11 cellular contexts compared by ENCODE assay signal in the genomic region with DNA sequence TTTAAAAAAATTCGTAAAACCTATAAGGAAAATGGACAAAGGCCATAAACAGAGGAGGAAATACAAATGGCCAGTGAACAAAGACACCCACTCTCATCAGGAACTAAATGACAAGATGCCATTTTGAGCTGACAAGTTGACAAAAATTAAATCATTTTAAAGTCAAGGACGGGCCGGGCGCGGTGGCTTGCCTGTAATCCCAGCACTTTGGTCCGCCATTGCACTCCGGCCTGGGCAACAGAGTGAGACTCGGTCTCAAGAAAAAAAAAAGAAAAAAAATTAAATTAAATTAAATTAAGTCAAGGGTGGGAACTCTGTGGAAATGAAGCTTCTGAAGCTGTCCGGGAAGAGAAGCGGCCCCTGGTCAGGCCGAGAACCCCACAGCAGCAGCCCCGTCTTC. TPM values are rescaled to one million over a fixed set of nuclear protein-coding genes. Genes with fewer than 3 reads are reported as not detected.
DNase-seq lines count a peak whose midpoint lies in the region; ATAC-seq, FAIRE-seq and TF ChIP-seq lines count a peak whose summit lies in the region.
"Had no signal": no experiment of that assay in that cellular context is flagged by ENCODE, and none has a peak within 500 bp of the region (broad histone marks: within the 10 kb centered on the region; RNA-seq: fewer than 3 reads in every experiment).

No MANE protein-coding gene starts in this region.

- TF ChIP-seq POLR2A in GM12878 (IDR thresholded peaks at IDR 0.05; ENCODE audit: low read depth, low read length) (no peak), upper lobe of left lung (IDR thresholded peaks at IDR 0.05) (no peak)

- H3K4me3 ChIP-seq in AG04449 (ENCODE audit: low read depth, low read length) (peak overlapping the region; percentile 59), GM23338 (peak overlapping the region; percentile 99), GM12878 (peak overlapping the region; percentile 91), muscle layer of colon (ENCODE audit: low read depth in 1 of 2, low read length in 2 of 2) (peak overlapping the region; percentile 34 to 73), upper lobe of left lung (peak overlapping the region in 2 of 4 donors; percentile 99 to 100)

- H3K9me2 ChIP-seq in GM23338 (ENCODE audit: insufficient read depth) = no peaks in the 10 kb centered on the region

- no peak for TF ChIP-seq RAD21 in GM12878 (IDR thresholded peaks at IDR 0.05; ENCODE audit: insufficient read depth, low read depth, low read length)

- in situ Hi-C loops in GM12878 (cut with MboI) = no loop called here

- SMC1A ChIA-PET in GM12878 (lab: Charles Lee; ENCODE audit: uncharacterized antibody, unreplicated experiment) = interaction anchor here (0.6 to 2.3 kb wide), 3 partner anchors 22 to 336 kb away, joined by 3 to 6 read pairs (median 3); no protein-coding TSS in a partner anchor

- POLR2A ChIA-PET in AG04449 (lab: Yijun Ruan, JAX) (no interaction called here), GM12878 (lab: Charles Lee) (no interaction called here)

- peak overlapping the region; percentile 99; the same call in 1 of the 2 replicates for H2AFZ ChIP-seq in GM23338
- peak overlapping the region; percentile 47 for H2AFZ ChIP-seq in GM12878 (ENCODE audit: control insufficient read depth, low read depth, low read length)

- peaks cover 9% of the 10 kb centered on the region for H3K36me3 ChIP-seq in GM23338 (ENCODE audit: insufficient read depth)
- peaks cover 0 to 5% of the 10 kb centered on the region in 2 experiments; a peak in 3 of 4 replicates for H3K36me3 ChIP-seq in GM12878 (ENCODE audit: control insufficient read depth in 2 of 2, insufficient read depth in 2 of 2, low read length in 1 of 2)
- peaks cover 10% of the 10 kb centered on the region for H3K36me3 ChIP-seq in muscle layer of colon (ENCODE audit: insufficient read depth, low read length)
- H3K36me3 ChIP-seq in upper lobe of left lung = peaks cover under 1 to 14% (median 9%) of the 10 kb centered on the region in 4 donors

- no peaks in the 10 kb centered on the region for H3F3A ChIP-seq in GM23338 (replicated peaks; ENCODE audit: low read depth)

- BruUV-seq in GM12878 (replicated peaks; lab: Mats Ljungman, UMichigan) = no TSS peak

- H3K4me3 Mint-ChIP-seq in GM23338 (no peak overlapping the region; the same call in 2 of the 3 replicates), mesothelial cell of epicardium (no peak overlapping the region)

- H3K9me3 ChIP-seq in GM12878 (replicated peaks; ENCODE audit: control insufficient read depth, insufficient read depth, low read length) = no peaks in the 10 kb centered on the region
- no peaks in the 10 kb centered on the region for H3K9me3 ChIP-seq in muscle layer of colon (ENCODE audit: low read length)
- H3K9me3 ChIP-seq in upper lobe of left lung = no peaks in the 10 kb centered on the region

- TF ChIP-seq EP300 in GM12878 (IDR thresholded peaks at IDR 0.05; ENCODE audit: borderline replicate concordance in 1 of 2, control insufficient read depth in 1 of 2, low read depth in 2 of 2, low read length in 2 of 2) (no peak), upper lobe of left lung (IDR thresholded peaks at IDR 0.05) (no peak)

- H3K79me2 ChIP-seq in GM23338 (replicated peaks; ENCODE audit: insufficient read depth) = peaks cover 37% of the 10 kb centered on the region
- peaks cover 33% of the 10 kb centered on the region for H3K79me2 ChIP-seq in GM12878 (ENCODE audit: control insufficient read depth, insufficient read depth, low read length)

- intact Hi-C loops in GM12878 (cut with micrococcal nuclease; ENCODE audit: unreplicated experiment) = loop anchor here (5.0 kb wide), 1 partner anchor 41 kb away; no protein-coding TSS in a partner anchor

- H3K9ac ChIP-seq in GM12878 (ENCODE audit: control insufficient read depth, insufficient read depth, low read length) = peak overlapping the region; percentile 83
- no peak overlapping the region for H3K9ac ChIP-seq in muscle layer of colon (ENCODE audit: low read length)

- DNase-seq in AG04449 (ENCODE audit: low read depth, low spot score) (no peak), GM23338 (ENCODE audit: low spot score) (no peak), GM12878 (ENCODE audit: low read depth, low spot score) (no peak), mucosa of gallbladder (ENCODE audit: low spot score) (no peak), mesothelial cell of epicardium (ENCODE audit: low spot score in 2 of 2, unreplicated experiment in 2 of 2) (no peak), upper lobe of left lung (no peak)
- DNase-seq: activated naive CD4-positive, alpha-beta T cell treated with Interleukin-2 at 50 U/mL for 16 hours; COR-L47; T1000 had no signal

- WGBS in GM12878 (ENCODE audit: insufficient coverage, insufficient replicate concordance, low lambda C conversion rate, missing lambda C conversion rate) = 83% methylated on average over 12 of the region's 12 CpGs
- 80 to 92% methylated on average over 12 of the region's 12 CpGs for WGBS in upper lobe of left lung, 2 donors

- H3K27me3 Mint-ChIP-seq in GM23338 (ENCODE audit: insufficient read depth, low read depth, poor library complexity) (peaks cover 4% of the 10 kb centered on the region), mesothelial cell of epicardium (ENCODE audit: low read depth) (peaks cover 34% of the 10 kb centered on the region)

- H3K4me2 ChIP-seq in GM23338 (peak overlapping the region; percentile 78), GM12878 (ENCODE audit: control insufficient read depth, insufficient read depth) (peak overlapping the region; percentile 74)

- H3K27ac ChIP-seq in GM23338 (ENCODE audit: low read depth) (no peak overlapping the region), GM12878 (ENCODE audit: control insufficient read depth, insufficient read depth) (peak overlapping the region; percentile 74), muscle layer of colon (ENCODE audit: low read depth, low read length) (no peak overlapping the region), upper lobe of left lung (peak overlapping the region in 1 of 4 donors; percentile 76)

- H4K20me1 ChIP-seq in GM23338 (replicated peaks; ENCODE audit: insufficient read depth) = peaks cover 32% of the 10 kb centered on the region
- H4K20me1 ChIP-seq in GM12878 (ENCODE audit: control insufficient read depth, insufficient read depth) = no peaks in the 10 kb centered on the region

- ATAC-seq in GM23338 (no peak), GM12878 (no peak), GM21381 (IDR thresholded peaks at IDR 0.05; ENCODE audit: unreplicated experiment) (no peak), upper lobe of left lung (ENCODE audit: low FRiP score in 2 of 2) (no peak)

- peaks cover 32% of the 10 kb centered on the region for H3K4me1 Mint-ChIP-seq in GM23338
- H3K4me1 Mint-ChIP-seq in mesothelial cell of epicardium = peaks cover 27% of the 10 kb centered on the region

- FAIRE-seq in GM12878 (lab: Jason Lieb, UNC) = no peak

- CTCF ChIA-PET in AG04449 (lab: Yijun Ruan, JAX) = interaction anchor here (0.9 to 7.3 kb wide), 14 partner anchors 8 to 1149 kb away, joined by 3 to 75 read pairs (median 6); a partner anchor contains a TSS
- CTCF ChIA-PET in GM12878 (lab: Yijun Ruan, JAX) = interaction anchor here (0.6 to 2.0 kb wide), 5 partner anchors 21 to 893 kb away, joined by 3 to 7 read pairs (median 4); no protein-coding TSS in a partner anchor

- TF ChIP-seq CTCF in AG04449 (IDR thresholded peaks at IDR 0.05; ENCODE audit: insufficient read depth, low read length, missing control alignments) = no peak
- TF ChIP-seq CTCF in GM23338 (conservative IDR thresholded peaks at IDR 0.05; ENCODE audit: low read depth in 2 of 2) = no peak
- no peak for TF ChIP-seq CTCF in GM12878 (IDR thresholded peaks at IDR 0.05 in 2 of 3, conservative IDR thresholded peaks at IDR 0.05 in 1 of 3; ENCODE audit: control insufficient read depth in 2 of 3, extremely low read depth in 1 of 3, insufficient read depth in 1 of 3, low read depth in 3 of 3, low read length in 3 of 3)
- TF ChIP-seq CTCF in mesothelial cell of epicardium (IDR thresholded peaks at IDR 0.05; ENCODE audit: unreplicated experiment) = no peak
- no peak for TF ChIP-seq CTCF in upper lobe of left lung (IDR thresholded peaks at IDR 0.05)

- no peaks in the 10 kb centered on the region for H3K27me3 ChIP-seq in GM23338 (ENCODE audit: insufficient read depth)
- H3K27me3 ChIP-seq in GM12878 (replicated peaks in 1 of 2; ENCODE audit: control insufficient read depth in 2 of 2, insufficient read depth in 2 of 2, low read length in 1 of 2) = peaks cover 0 to 2% of the 10 kb centered on the region in 2 experiments; a peak in 1 of 4 replicates
- peaks cover 0 to 6% of the 10 kb centered on the region in 2 donors for H3K27me3 ChIP-seq in muscle layer of colon (ENCODE audit: control insufficient read depth in 1 of 2, insufficient read depth in 2 of 2, low read length in 2 of 2)
- no peaks in the 10 kb centered on the region for H3K27me3 ChIP-seq in upper lobe of left lung

- H3K9me3 Mint-ChIP-seq in GM23338 (peaks cover 3% of the 10 kb centered on the region; the same call in 2 of the 3 replicates), mesothelial cell of epicardium (no peaks in the 10 kb centered on the region)

- H3K4me1 ChIP-seq in GM23338 (ENCODE audit: insufficient read depth) = peaks cover 27% of the 10 kb centered on the region
- peaks cover 2% of the 10 kb centered on the region; the same call in 1 of the 2 replicates for H3K4me1 ChIP-seq in GM12878 (ENCODE audit: control insufficient read depth, insufficient read depth, low read length)
- peaks cover 18% of the 10 kb centered on the region for H3K4me1 ChIP-seq in muscle layer of colon (ENCODE audit: insufficient read depth, low read length)
- H3K4me1 ChIP-seq in upper lobe of left lung = peaks cover 20 to 42% (median 24%) of the 10 kb centered on the region in 4 donors

- H3K27ac Mint-ChIP-seq in GM23338 (no peak overlapping the region), mesothelial cell of epicardium (no peak overlapping the region)

- RAD21 ChIA-PET in GM12878 (lab: Charles Lee; ENCODE audit: unreplicated experiment) = no interaction called here

- H3K36me3 Mint-ChIP-seq in GM23338 (ENCODE audit: low read depth) (peaks cover 27% of the 10 kb centered on the region), mesothelial cell of epicardium (peaks cover under 1% of the 10 kb centered on the region)

RNA-seq across cellular contexts. Expression of a gene that starts 1.2 kb away (rescaled TPM):
- total RNA-seq in GM23338 (2014; rRNA removed; shearing (Covaris generic)) = 33.1 and 36.5 TPM in 2 replicates
- polyA plus RNA-seq in GM23338 (2016; fragmentation: Nextera tagmentation; extraction: Ambion mirVana) = 17.7 and 18.8 TPM in 2 replicates
- total RNA-seq in GM12878 (2013; cell fraction: nucleolus; rRNA removed) = 77.9 and 79.1 TPM in 2 replicates
- 17.6 and 19.0 TPM in 2 replicates for total RNA-seq in GM12878 (2014; rRNA removed)
- 13.1 and 18.1 TPM in 2 replicates for total RNA-seq in GM12878 (2014; rRNA removed; fragmentation: Illumina TruSeq; extraction: Trizol)
- total RNA-seq in GM12878 (2021) = 18.3 and 20.1 TPM in 2 replicates
- polyA plus RNA-seq in GM12878 (2011; ENCODE audit: low read depth) = 8.6 TPM
- 15.7 and 18.0 TPM in 2 replicates for polyA plus RNA-seq in GM12878 (2011; rRNA removed)
- 12.9 and 14.4 TPM in 2 replicates for polyA plus RNA-seq in GM12878 (2011; cell fraction: cytosol; rRNA removed)
- 31.6 and 44.3 TPM in 2 replicates for polyA plus RNA-seq in GM12878 (2011; cell fraction: nucleus; rRNA removed)
- 11.9 and 14.8 TPM in 2 replicates for polyA plus RNA-seq in GM12878 (2012)
- 18.2 and 21.6 TPM in 2 replicates for polyA plus RNA-seq in GM12878 (2014; fragmentation: Illumina TruSeq; extraction: Trizol)
- polyA plus RNA-seq in GM12878 (2014; fragmentation: Nextera tagmentation; extraction: Ambion mirVana) = 1 to 10 TPM; 2.9 to 4.2 TPM
- 20.8 and 21.3 TPM in 2 replicates for polyA plus RNA-seq in GM12878 (2014; rRNA removed)
- polyA plus RNA-seq in GM12878 (2016; fragmentation: Nextera tagmentation; extraction: Ambion mirVana) = 10 to 100 TPM; 12.7 to 13.9 TPM
- 18.7 and 20.2 TPM in 2 replicates for polyA minus RNA-seq in GM12878 (2011; rRNA and poly(A)+ RNA removed)
- polyA minus RNA-seq in GM12878 (2011; cell fraction: cytosol; rRNA and poly(A)+ RNA removed) = 12.0 and 14.8 TPM in 2 replicates
- polyA minus RNA-seq in GM12878 (2011; cell fraction: nucleus; rRNA and poly(A)+ RNA removed) = 18.6 and 34.3 TPM in 2 replicates
- 12.8 TPM for total RNA-seq in mucosa of gallbladder
- total RNA-seq in mesothelial cell of epicardium = 27.0 to 29.3 TPM (median 29.1 TPM) in 3 replicates
- total RNA-seq in upper lobe of left lung = 10 to 100 TPM; 18.7 to 49.2 (median 22.8) TPM

RNA-seq across cellular contexts. Expression of a gene that starts 55.4 kb away (rescaled TPM):
- total RNA-seq in GM23338 (2014; rRNA removed; shearing (Covaris generic)) = 69.1 and 90.1 TPM in 2 replicates
- polyA plus RNA-seq in GM23338 (2016; fragmentation: Nextera tagmentation; extraction: Ambion mirVana) (20.6 and 21.8 TPM in 2 replicates), GM12878 (2011; rRNA removed) (29.1 and 43.4 TPM in 2 replicates), GM12878 (2014; fragmentation: Illumina TruSeq; extraction: Trizol) (28.4 and 33.4 TPM in 2 replicates), GM12878 (2014; fragmentation: Nextera tagmentation; extraction: Ambion mirVana) (1 to 10 TPM; 4.0 to 7.5 TPM), GM12878 (2014; rRNA removed) (24.7 and 27.4 TPM in 2 replicates), GM12878 (2016; fragmentation: Nextera tagmentation; extraction: Ambion mirVana) (10 to 100 TPM; 44.2 to 46.5 TPM)
- 221 and 240 TPM in 2 replicates for total RNA-seq in GM12878 (2013; cell fraction: nucleolus; rRNA removed)
- total RNA-seq in GM12878 (2014; rRNA removed) (49.0 and 63.5 TPM in 2 replicates), GM12878 (2014; rRNA removed; fragmentation: Illumina TruSeq; extraction: Trizol) (27.1 and 28.3 TPM in 2 replicates), GM12878 (2021) (44.4 and 52.9 TPM in 2 replicates), mucosa of gallbladder (51.4 TPM), mesothelial cell of epicardium (61.9 to 69.3 TPM (median 62.3 TPM) in 3 replicates), upper lobe of left lung (100 to 1,000 TPM in 2 of 6 donors, 10 to 100 TPM in 4; 58.6 to 159 (median 81.0) TPM)
- 11.0 TPM for polyA plus RNA-seq in GM12878 (2011; ENCODE audit: low read depth)
- polyA plus RNA-seq in GM12878 (2011; cell fraction: cytosol; rRNA removed) = 21.4 and 23.7 TPM in 2 replicates
- polyA plus RNA-seq in GM12878 (2011; cell fraction: nucleus; rRNA removed) = 50.8 and 52.8 TPM in 2 replicates
- polyA plus RNA-seq in GM12878 (2012) = 14.0 and 19.9 TPM in 2 replicates
- 70.2 and 78.6 TPM in 2 replicates for polyA minus RNA-seq in GM12878 (2011; rRNA and poly(A)+ RNA removed)
- polyA minus RNA-seq in GM12878 (2011; cell fraction: cytosol; rRNA and poly(A)+ RNA removed) = 18.4 and 19.6 TPM in 2 replicates
- 85.7 and 148 TPM in 2 replicates for polyA minus RNA-seq in GM12878 (2011; cell fraction: nucleus; rRNA and poly(A)+ RNA removed)
